In the genomic region with DNA sequence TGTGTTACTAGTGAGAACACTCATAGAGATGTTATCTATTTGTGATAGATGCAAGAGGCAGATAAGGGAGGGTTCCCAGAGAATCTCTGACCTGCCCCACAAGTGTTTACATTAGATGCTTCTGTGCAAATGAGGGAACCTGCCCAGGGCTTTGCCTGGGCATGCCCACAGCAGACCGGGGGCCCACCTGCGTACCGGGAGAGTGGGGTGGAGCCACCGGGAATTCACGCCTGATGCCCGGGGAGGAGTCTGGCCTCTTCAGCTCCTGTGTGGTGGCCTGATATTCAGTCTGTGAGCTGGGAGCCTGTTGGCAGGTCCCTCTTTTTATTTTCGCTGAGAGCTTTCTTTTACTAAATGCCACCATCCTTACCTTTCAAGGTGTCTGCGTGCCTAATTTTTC, we compare ENCODE assay signal across 1 cellular context.
TF ChIP-seq lines count a peak whose summit lies in the region.

No MANE protein-coding gene starts in this region.

TF ChIP-seq in HepG2, 621 proteins besides CTCF, POLR2A, EP300 and RAD21 (continued from another document and continues in another):
- TF ChIP-seq, protein P1, sequence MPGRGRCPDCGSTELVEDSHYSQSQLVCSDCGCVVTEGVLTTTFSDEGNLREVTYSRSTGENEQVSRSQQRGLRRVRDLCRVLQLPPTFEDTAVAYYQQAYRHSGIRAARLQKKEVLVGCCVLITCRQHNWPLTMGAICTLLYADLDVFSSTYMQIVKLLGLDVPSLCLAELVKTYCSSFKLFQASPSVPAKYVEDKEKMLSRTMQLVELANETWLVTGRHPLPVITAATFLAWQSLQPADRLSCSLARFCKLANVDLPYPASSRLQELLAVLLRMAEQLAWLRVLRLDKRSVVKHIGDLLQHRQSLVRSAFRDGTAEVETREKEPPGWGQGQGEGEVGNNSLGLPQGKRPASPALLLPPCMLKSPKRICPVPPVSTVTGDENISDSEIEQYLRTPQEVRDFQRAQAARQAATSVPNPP (CRISPR knock-in tag; IDR thresholded peaks at IDR 0.05), result no peak
- TF ChIP-seq TMF1 (CRISPR knock-in tag; IDR thresholded peaks at IDR 0.05; ENCODE audit: low read depth) (no peak), ZNF136 (CRISPR knock-in tag; IDR thresholded peaks at IDR 0.05; ENCODE audit: low read depth) (0 out of 2 replicates have a peak, but pooled peaks have one; percentile 61), MYNN (CRISPR knock-in tag; IDR thresholded peaks at IDR 0.05; ENCODE audit: low read depth) (0 out of 2 replicates have a peak, but pooled peaks have one; percentile 50), ETS1 (CRISPR knock-in tag; IDR thresholded peaks at IDR 0.05) (no peak), ZNF737 (CRISPR knock-in tag; IDR thresholded peaks at IDR 0.05; ENCODE audit: borderline replicate concordance) (no peak), ZNF75D (CRISPR knock-in tag; IDR thresholded peaks at IDR 0.05; ENCODE audit: borderline replicate concordance) (no peak), HDAC1 (CRISPR knock-in tag; IDR thresholded peaks at IDR 0.05) (0 out of 2 replicates have a peak, but pooled peaks have one; percentile 22), ZNF556 (CRISPR knock-in tag; IDR thresholded peaks at IDR 0.05; ENCODE audit: borderline replicate concordance) (no peak), ZNF724P (CRISPR knock-in tag; IDR thresholded peaks at IDR 0.05; ENCODE audit: borderline replicate concordance) (no peak), ZNF34 (CRISPR knock-in tag; IDR thresholded peaks at IDR 0.05; ENCODE audit: borderline replicate concordance) (no peak), ZFP62 (CRISPR knock-in tag; IDR thresholded peaks at IDR 0.05) (no peak), ZNF468 (CRISPR knock-in tag; IDR thresholded peaks at IDR 0.05) (no peak), NRL (CRISPR knock-in tag; IDR thresholded peaks at IDR 0.05; ENCODE audit: borderline replicate concordance) (no peak), ZNF660 (CRISPR knock-in tag; IDR thresholded peaks at IDR 0.05; ENCODE audit: borderline replicate concordance, low read depth) (no peak), ZNF260 (CRISPR knock-in tag; IDR thresholded peaks at IDR 0.05; ENCODE audit: borderline replicate concordance, low read depth) (no peak), MXD4 (CRISPR knock-in tag; IDR thresholded peaks at IDR 0.05) (peak; percentile 25; the same call in 1 of the 2 replicates), SMC3 (IDR thresholded peaks at IDR 0.05; ENCODE audit: low read length) (no peak), MIER2 (CRISPR knock-in tag; IDR thresholded peaks at IDR 0.05) (no peak), CC2D1A (CRISPR knock-in tag; IDR thresholded peaks at IDR 0.05) (no peak), ZBTB1 (CRISPR knock-in tag; IDR thresholded peaks at IDR 0.05; ENCODE audit: borderline replicate concordance) (no peak), ATF4 (CRISPR knock-in tag; IDR thresholded peaks at IDR 0.05) (peak in 1 of 2 experiments; percentile 50; a peak in 2 of 4 replicates), KDM2A (CRISPR knock-in tag; IDR thresholded peaks at IDR 0.05; ENCODE audit: borderline replicate concordance, low read depth) (peak; percentile 63; the same call in 1 of the 2 replicates), MAX (IDR thresholded peaks at IDR 0.05) (peak; percentile 49; the same call in 1 of the 2 replicates), ZNF569 (CRISPR knock-in tag; IDR thresholded peaks at IDR 0.05; ENCODE audit: borderline replicate concordance) (no peak), THAP11 (CRISPR knock-in tag; IDR thresholded peaks at IDR 0.05) (0 out of 2 replicates have a peak, but pooled peaks have one; percentile 24), RELA (CRISPR knock-in tag; IDR thresholded peaks at IDR 0.05) (no peak), NFRKB (IDR thresholded peaks at IDR 0.05) (no peak), XRCC5 (optimal IDR thresholded peaks at IDR 0.05; ENCODE audit: low read length) (peak; percentile 72), KLF6 (CRISPR knock-in tag; IDR thresholded peaks at IDR 0.05) (peak; percentile 67; the same call in 1 of the 2 replicates), GPN1 (CRISPR knock-in tag; IDR thresholded peaks at IDR 0.05; ENCODE audit: borderline replicate concordance) (no peak), EEA1 (CRISPR knock-in tag; IDR thresholded peaks at IDR 0.05; ENCODE audit: borderline replicate concordance) (no peak), DZIP1 (CRISPR knock-in tag; IDR thresholded peaks at IDR 0.05) (no peak), ZNF788 (CRISPR knock-in tag; IDR thresholded peaks at IDR 0.05; ENCODE audit: borderline replicate concordance) (peak; percentile 72; the same call in 1 of the 2 replicates), IRF2 (CRISPR knock-in tag; IDR thresholded peaks at IDR 0.05) (peak; percentile 69), HNRNPK (IDR thresholded peaks at IDR 0.05; ENCODE audit: low read depth, low read length, poor library complexity, severe bottlenecking) (no peak), ZNF12 (CRISPR knock-in tag; IDR thresholded peaks at IDR 0.05) (no peak), UBTF (CRISPR knock-in tag; IDR thresholded peaks at IDR 0.05) (peak; percentile 71), ZIK1 (CRISPR knock-in tag; IDR thresholded peaks at IDR 0.05; ENCODE audit: borderline replicate concordance, low read depth) (no peak), ZMAT3 (CRISPR knock-in tag; conservative IDR thresholded peaks at IDR 0.05) (no peak), ZNF644 (CRISPR knock-in tag; IDR thresholded peaks at IDR 0.05; ENCODE audit: low read depth) (no peak), ZNF749 (CRISPR knock-in tag; IDR thresholded peaks at IDR 0.05; ENCODE audit: borderline replicate concordance) (no peak), DPF2 (CRISPR knock-in tag; IDR thresholded peaks at IDR 0.05; ENCODE audit: borderline replicate concordance, low read depth) (no peak), ZNF350 (CRISPR knock-in tag; IDR thresholded peaks at IDR 0.05; ENCODE audit: borderline replicate concordance, low read depth) (peak; percentile 79), MAZ (IDR thresholded peaks at IDR 0.05; ENCODE audit: borderline replicate concordance, low read depth, low read length) (no peak), MAZ (CRISPR knock-in tag; IDR thresholded peaks at IDR 0.05; ENCODE audit: low read depth) (peak; percentile 60; the same call in 1 of the 2 replicates)
- TF ChIP-seq, protein P2, sequence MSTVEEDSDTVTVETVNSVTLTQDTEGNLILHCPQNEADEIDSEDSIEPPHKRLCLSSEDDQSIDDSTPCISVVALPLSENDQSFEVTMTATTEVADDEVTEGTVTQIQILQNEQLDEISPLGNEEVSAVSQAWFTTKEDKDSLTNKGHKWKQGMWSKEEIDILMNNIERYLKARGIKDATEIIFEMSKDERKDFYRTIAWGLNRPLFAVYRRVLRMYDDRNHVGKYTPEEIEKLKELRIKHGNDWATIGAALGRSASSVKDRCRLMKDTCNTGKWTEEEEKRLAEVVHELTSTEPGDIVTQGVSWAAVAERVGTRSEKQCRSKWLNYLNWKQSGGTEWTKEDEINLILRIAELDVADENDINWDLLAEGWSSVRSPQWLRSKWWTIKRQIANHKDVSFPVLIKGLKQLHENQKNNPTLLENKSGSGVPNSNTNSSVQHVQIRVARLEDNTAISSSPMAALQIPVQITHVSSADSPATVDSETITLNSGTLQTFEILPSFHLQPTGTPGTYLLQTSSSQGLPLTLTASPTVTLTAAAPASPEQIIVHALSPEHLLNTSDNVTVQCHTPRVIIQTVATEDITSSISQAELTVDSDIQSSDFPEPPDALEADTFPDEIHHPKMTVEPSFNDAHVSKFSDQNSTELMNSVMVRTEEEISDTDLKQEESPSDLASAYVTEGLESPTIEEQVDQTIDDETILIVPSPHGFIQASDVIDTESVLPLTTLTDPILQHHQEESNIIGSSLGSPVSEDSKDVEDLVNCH (CRISPR knock-in tag; IDR thresholded peaks at IDR 0.05), result no peak
- TF ChIP-seq, protein P3, sequence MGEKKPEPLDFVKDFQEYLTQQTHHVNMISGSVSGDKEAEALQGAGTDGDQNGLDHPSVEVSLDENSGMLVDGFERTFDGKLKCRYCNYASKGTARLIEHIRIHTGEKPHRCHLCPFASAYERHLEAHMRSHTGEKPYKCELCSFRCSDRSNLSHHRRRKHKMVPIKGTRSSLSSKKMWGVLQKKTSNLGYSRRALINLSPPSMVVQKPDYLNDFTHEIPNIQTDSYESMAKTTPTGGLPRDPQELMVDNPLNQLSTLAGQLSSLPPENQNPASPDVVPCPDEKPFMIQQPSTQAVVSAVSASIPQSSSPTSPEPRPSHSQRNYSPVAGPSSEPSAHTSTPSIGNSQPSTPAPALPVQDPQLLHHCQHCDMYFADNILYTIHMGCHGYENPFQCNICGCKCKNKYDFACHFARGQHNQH (CRISPR knock-in tag; IDR thresholded peaks at IDR 0.05), result peak; percentile 90
- TF ChIP-seq, protein P4, sequence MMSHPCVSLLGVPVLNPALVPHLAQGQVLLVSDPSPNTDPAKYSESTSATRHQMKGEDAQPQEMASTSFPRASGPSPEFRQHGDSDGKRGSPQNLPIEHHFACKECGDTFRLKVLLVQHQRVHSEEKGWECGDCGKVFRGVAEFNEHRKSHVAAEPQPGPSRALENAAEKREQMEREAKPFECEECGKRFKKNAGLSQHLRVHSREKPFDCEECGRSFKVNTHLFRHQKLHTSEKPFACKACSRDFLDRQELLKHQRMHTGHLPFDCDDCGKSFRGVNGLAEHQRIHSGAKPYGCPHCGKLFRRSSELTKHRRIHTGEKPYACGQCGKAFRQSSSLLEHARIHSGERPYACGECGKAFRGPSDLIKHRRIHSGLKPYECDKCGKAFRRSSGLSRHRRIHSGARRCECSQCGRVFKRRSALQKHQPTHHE (CRISPR knock-in tag; IDR thresholded peaks at IDR 0.05; ENCODE audit: borderline replicate concordance), result no peak
- TF ChIP-seq, protein P5, sequence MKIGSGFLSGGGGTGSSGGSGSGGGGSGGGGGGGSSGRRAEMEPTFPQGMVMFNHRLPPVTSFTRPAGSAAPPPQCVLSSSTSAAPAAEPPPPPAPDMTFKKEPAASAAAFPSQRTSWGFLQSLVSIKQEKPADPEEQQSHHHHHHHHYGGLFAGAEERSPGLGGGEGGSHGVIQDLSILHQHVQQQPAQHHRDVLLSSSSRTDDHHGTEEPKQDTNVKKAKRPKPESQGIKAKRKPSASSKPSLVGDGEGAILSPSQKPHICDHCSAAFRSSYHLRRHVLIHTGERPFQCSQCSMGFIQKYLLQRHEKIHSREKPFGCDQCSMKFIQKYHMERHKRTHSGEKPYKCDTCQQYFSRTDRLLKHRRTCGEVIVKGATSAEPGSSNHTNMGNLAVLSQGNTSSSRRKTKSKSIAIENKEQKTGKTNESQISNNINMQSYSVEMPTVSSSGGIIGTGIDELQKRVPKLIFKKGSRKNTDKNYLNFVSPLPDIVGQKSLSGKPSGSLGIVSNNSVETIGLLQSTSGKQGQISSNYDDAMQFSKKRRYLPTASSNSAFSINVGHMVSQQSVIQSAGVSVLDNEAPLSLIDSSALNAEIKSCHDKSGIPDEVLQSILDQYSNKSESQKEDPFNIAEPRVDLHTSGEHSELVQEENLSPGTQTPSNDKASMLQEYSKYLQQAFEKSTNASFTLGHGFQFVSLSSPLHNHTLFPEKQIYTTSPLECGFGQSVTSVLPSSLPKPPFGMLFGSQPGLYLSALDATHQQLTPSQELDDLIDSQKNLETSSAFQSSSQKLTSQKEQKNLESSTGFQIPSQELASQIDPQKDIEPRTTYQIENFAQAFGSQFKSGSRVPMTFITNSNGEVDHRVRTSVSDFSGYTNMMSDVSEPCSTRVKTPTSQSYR (CRISPR knock-in tag; IDR thresholded peaks at IDR 0.05; ENCODE audit: borderline replicate concordance), result no peak
